Comparison of ENCODE assay signal across 15 cellular contexts in genomic region chr6:13593103-13593502, GRCh38. TPM values are rescaled to one million over a fixed set of nuclear protein-coding genes. Genes with fewer than 3 reads are reported as not detected.
DNase-seq lines count a peak whose midpoint lies in the region; ATAC-seq and TF ChIP-seq lines count a peak whose summit lies in the region.
"Had no signal": no experiment of that assay in that cellular context is flagged by ENCODE, and none has a peak within 500 bp of the region (broad histone marks: within the 10 kb centered on the region; RNA-seq: fewer than 3 reads in every experiment).

No MANE protein-coding gene starts in this region.

- no peak overlapping the region for H3K4me3 ChIP-seq in esophagus muscularis mucosa
- H3K4me3 ChIP-seq: BLaER1 treated with 17β-estradiol and CSF1 and Interleukin-3, amounts not matched to agents 10 nM and 100 nM had no signal

- peaks cover 27 to 85% (median 72%) of the 10 kb centered on the region in 4 donors for H3K36me3 ChIP-seq in esophagus muscularis mucosa

- no peaks in the 10 kb centered on the region for H3K4me1 ChIP-seq in esophagus muscularis mucosa
- H3K4me1 ChIP-seq: BLaER1 treated with 17β-estradiol and CSF1 and Interleukin-3, amounts not matched to agents 10 nM and 100 nM had no signal

- H3K4me3 Mint-ChIP-seq in activated T-cell treated with anti-CD3 and anti-CD28 coated beads, Interleukin-2, amount 50 U/mL, for 72 hours, result no peak overlapping the region
- no peak overlapping the region for H3K4me3 Mint-ChIP-seq in activated T-cell treated with anti-CD3 and anti-CD28 coated beads, Interleukin-2, amount 50 U/mL, for 4 hours
- H3K4me3 Mint-ChIP-seq in T-helper 17 cell, result no peak overlapping the region
- H3K4me3 Mint-ChIP-seq: B cell; CD8-positive, alpha-beta T cell; H9 had no signal

- peak; percentile 31 to 33 for ATAC-seq in activated T-cell treated with anti-CD3 and anti-CD28 coated beads, Interleukin-2, amount 50 U/mL, for 72 hours (replicated peaks in 1 of 2)
- ATAC-seq in activated T-cell treated with anti-CD3 and anti-CD28 coated beads, Interleukin-2, amount 50 U/mL, for 4 hours, result no peak
- ATAC-seq in T-helper 17 cell, result no peak
- ATAC-seq: CD8-positive, alpha-beta T cell had no signal

- H3K4me1 Mint-ChIP-seq in activated T-cell treated with anti-CD3 and anti-CD28 coated beads, Interleukin-2, amount 50 U/mL, for 72 hours (ENCODE audit: low read depth), result peaks cover 12% of the 10 kb centered on the region
- no peaks in the 10 kb centered on the region for H3K4me1 Mint-ChIP-seq in activated T-cell treated with anti-CD3 and anti-CD28 coated beads, Interleukin-2, amount 50 U/mL, for 4 hours (ENCODE audit: low read depth)
- peaks cover 5% of the 10 kb centered on the region for H3K4me1 Mint-ChIP-seq in T-helper 17 cell
- H3K4me1 Mint-ChIP-seq: B cell, H9 had no signal

- WGBS in esophagus muscularis mucosa, result 83% methylated on average over 6 of the region's 6 CpGs

- TF ChIP-seq POLR2A in esophagus muscularis mucosa (IDR thresholded peaks at IDR 0.05; ENCODE audit: low read depth), result no peak

- no peaks in the 10 kb centered on the region for H3K9me3 Mint-ChIP-seq in activated T-cell treated with anti-CD3 and anti-CD28 coated beads, Interleukin-2, amount 50 U/mL, for 72 hours
- no peaks in the 10 kb centered on the region for H3K9me3 Mint-ChIP-seq in activated T-cell treated with anti-CD3 and anti-CD28 coated beads, Interleukin-2, amount 50 U/mL, for 4 hours
- H3K9me3 Mint-ChIP-seq: CD8-positive, alpha-beta T cell; H9 had no signal

- H3K27me3 Mint-ChIP-seq in activated T-cell treated with anti-CD3 and anti-CD28 coated beads, Interleukin-2, amount 50 U/mL, for 72 hours (ENCODE audit: low read depth), result no peaks in the 10 kb centered on the region
- no peaks in the 10 kb centered on the region for H3K27me3 Mint-ChIP-seq in activated T-cell treated with anti-CD3 and anti-CD28 coated beads, Interleukin-2, amount 50 U/mL, for 4 hours (ENCODE audit: low read depth)
- no peaks in the 10 kb centered on the region for H3K27me3 Mint-ChIP-seq in T-helper 17 cell
- H3K27me3 Mint-ChIP-seq: B cell had no signal

- peaks cover 0 to 1% of the 10 kb centered on the region in 2 donors for H3K36me3 Mint-ChIP-seq in activated T-cell treated with anti-CD3 and anti-CD28 coated beads, Interleukin-2, amount 50 U/mL, for 72 hours (ENCODE audit: insufficient read depth in 2 of 2)
- peaks cover 32% of the 10 kb centered on the region for H3K36me3 Mint-ChIP-seq in activated T-cell treated with anti-CD3 and anti-CD28 coated beads, Interleukin-2, amount 50 U/mL, for 4 hours (ENCODE audit: insufficient read depth)
- H3K36me3 Mint-ChIP-seq in T-helper 17 cell (ENCODE audit: low read depth), result peaks cover 10% of the 10 kb centered on the region

- H3K27me3 ChIP-seq in esophagus muscularis mucosa, result no peaks in the 10 kb centered on the region
- H3K27me3 ChIP-seq: BLaER1 treated with 17β-estradiol and CSF1 and Interleukin-3, amounts not matched to agents 10 nM and 100 nM had no signal

- H3K9me3 ChIP-seq in T-helper 17 cell (ENCODE audit: control insufficient read depth, low read length, poor library complexity, severe bottlenecking) (no peaks in the 10 kb centered on the region), esophagus muscularis mucosa (no peaks in the 10 kb centered on the region)
- H3K9me3 ChIP-seq: BLaER1 treated with 17β-estradiol and CSF1 and Interleukin-3, amounts not matched to agents 10 nM and 100 nM had no signal

- peak in 1 of 2 donors; percentile 4 for DNase-seq in activated T-cell treated with anti-CD3 and anti-CD28 coated beads, Interleukin-2, amount 50 U/mL, for 72 hours
- DNase-seq in activated T-cell treated with anti-CD3 and anti-CD28 coated beads, Interleukin-2, amount 50 U/mL, for 4 hours, result no peak
- no peak for DNase-seq in T-helper 17 cell
- DNase-seq in esophagus muscularis mucosa (ENCODE audit: extremely low spot score), result peak; percentile 42
- DNase-seq in NCI-H510A (lab: John Stamatoyannopoulos, UW), result no peak
- DNase-seq in NK-92 treated with Interleukin-12 subunit alpha and Interleukin-12 subunit beta, amount 100 ng/mL, for 24 hours (lab: John Stamatoyannopoulos, UW), result no peak
- DNase-seq in NOMO-1 treated with dmso at 0.1 percent for 144 hours (lab: John Stamatoyannopoulos, UW; ENCODE audit: unreplicated experiment), result no peak
- DNase-seq: Calu3; CD8-positive, alpha-beta T cell; DMS79 treated with DMSO at 0.1 percent for 48 hours; GF-D8; GOT3; H9 had no signal

- intact Hi-C loops in esophagus muscularis mucosa (cut with DNase I), result no loop called here

- no peak overlapping the region for H3K27ac ChIP-seq in esophagus muscularis mucosa (replicated peaks in 1 of 4)
- H3K27ac ChIP-seq: BLaER1 treated with 17β-estradiol and CSF1 and Interleukin-3, amounts not matched to agents 10 nM and 100 nM had no signal

- TF ChIP-seq CTCF in esophagus muscularis mucosa (IDR thresholded peaks at IDR 0.05), result no peak

- H3K27ac Mint-ChIP-seq in activated T-cell treated with anti-CD3 and anti-CD28 coated beads, Interleukin-2, amount 50 U/mL, for 72 hours, result no peak overlapping the region
- H3K27ac Mint-ChIP-seq in T-helper 17 cell, result peak overlapping the region; percentile 37
- H3K27ac Mint-ChIP-seq: B cell; CD8-positive, alpha-beta T cell; H9 had no signal

- no peak for TF ChIP-seq EP300 in esophagus muscularis mucosa (IDR thresholded peaks at IDR 0.05)

RNA-seq across cellular contexts. Expression of gene SIRT5, which starts 18.7 kb away (rescaled TPM):
- 10 to 100 TPM; 12.2 to 14.3 TPM for total RNA-seq in activated T-cell treated with anti-CD3 and anti-CD28 coated beads, Interleukin-2, amount 50 U/mL, for 72 hours
- total RNA-seq in activated T-cell treated with anti-CD3 and anti-CD28 coated beads, Interleukin-2, amount 50 U/mL, for 4 hours, result 1 to 10 TPM; 6.5 to 7.8 (median 7.1) TPM
- total RNA-seq in T-helper 17 cell (10 to 100 TPM; 11.7 to 11.9 TPM), esophagus muscularis mucosa (10 to 100 TPM in 3 of 4 donors, 1 to 10 TPM in 1; 7.8 to 14.5 (median 12.6) TPM)

RNA-seq across cellular contexts. Expression of gene NOL7, which starts 22.0 kb away (rescaled TPM):
- total RNA-seq in activated T-cell treated with anti-CD3 and anti-CD28 coated beads, Interleukin-2, amount 50 U/mL, for 72 hours, result 10 to 100 TPM; 51.5 to 54.3 TPM
- total RNA-seq in activated T-cell treated with anti-CD3 and anti-CD28 coated beads, Interleukin-2, amount 50 U/mL, for 4 hours, result 100 to 1,000 TPM; 194 to 213 (median 201) TPM
- total RNA-seq in T-helper 17 cell (10 to 100 TPM; 44.3 to 47.0 TPM), esophagus muscularis mucosa (10 to 100 TPM; 67.3 to 97.2 (median 74.8) TPM)

Comparison
In these comparisons a context has a peak if more than half of its experiments do, and no peak if none do; other contexts are left out.
1. ATAC-seq: peak in activated T-cell treated with anti-CD3 and anti-CD28 coated beads, Interleukin-2, amount 50 U/mL, for 72 hours (2 of 2); none in activated T-cell treated with anti-CD3 and anti-CD28 coated beads, Interleukin-2, amount 50 U/mL, for 4 hours (0 of 2) and T-helper 17 cell (single experiment).